In the genomic region with DNA sequence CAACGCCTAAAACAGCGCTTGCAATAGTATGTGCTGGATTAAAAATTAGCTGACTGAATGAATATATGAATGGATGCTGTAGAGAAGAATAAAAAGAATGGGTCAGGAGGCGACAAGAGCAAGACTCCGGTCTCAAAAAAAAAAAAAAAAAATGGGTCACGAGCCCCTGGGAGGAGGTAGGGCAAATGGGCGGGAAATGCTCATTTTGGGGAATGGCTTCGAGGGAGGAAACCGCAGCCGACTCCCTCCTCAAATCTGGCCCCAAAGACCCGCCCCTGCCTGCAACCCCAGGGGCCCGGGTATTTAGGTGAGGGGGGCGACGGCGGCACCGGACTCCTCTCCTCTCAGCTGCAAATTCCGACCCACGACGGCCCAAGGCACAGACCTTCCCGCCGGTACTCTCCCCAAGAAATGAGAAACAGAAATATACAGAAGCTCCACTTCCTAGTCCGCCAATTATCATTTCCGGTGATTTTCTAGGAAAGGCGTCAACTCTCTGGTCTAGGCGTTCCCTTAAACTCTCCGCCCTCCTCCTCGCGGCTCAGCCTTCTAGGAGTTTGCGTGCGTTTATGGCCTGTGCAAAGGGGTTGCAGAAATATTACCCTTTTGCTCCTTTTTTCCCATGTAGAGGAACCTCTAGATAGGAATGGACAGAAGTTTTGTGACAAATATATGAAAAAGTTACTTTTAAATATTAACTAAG, we compare ENCODE assay signal across 8 cellular contexts. TPM values are rescaled to one million over a fixed set of nuclear protein-coding genes. Genes with fewer than 3 reads are reported as not detected.
DNase-seq lines count a peak whose midpoint lies in the region; ATAC-seq and TF ChIP-seq lines count a peak whose summit lies in the region.

A gene (minus strand): TSS at position 133 of the 703 bp plus-strand sequence. CDS start 1,361 bp downstream, outside the sequence.

- no peak within 1 kb of the TSS for H2BK120ac ChIP-seq in mesendoderm (ENCODE audit: low read depth, low read length)

- TF ChIP-seq CTCF in endodermal cell (conservative IDR thresholded peaks at IDR 0.05) = no peak
- no peak for TF ChIP-seq CTCF in testis (IDR thresholded peaks at IDR 0.05)

- H3K56ac ChIP-seq in mesendoderm (ENCODE audit: low read length) = peak within 1 kb of the TSS; percentile 79

- peak within 1 kb of the TSS; percentile 90 for H3K18ac ChIP-seq in mesendoderm (ENCODE audit: low read length)

- no peak within 1 kb of the TSS for H4K5ac ChIP-seq in mesendoderm (ENCODE audit: low read length)

- H3K36me3 ChIP-seq in endodermal cell (ENCODE audit: control insufficient read depth, insufficient read depth, low read length) (no peaks in the 10 kb centered on the region), mesendoderm (ENCODE audit: control insufficient read depth, insufficient read depth, low read length) (no peaks in the 10 kb centered on the region), testis (ENCODE audit: low read depth, missing control alignments) (no peaks in the 10 kb centered on the region)

- DNase-seq in AG08396 (ENCODE audit: low spot score) = peak; percentile 69
- peak; percentile 48 for DNase-seq in HS-5 (ENCODE audit: low read depth)
- peak; percentile 37 for DNase-seq in UCSD-AML1 (lab: John Stamatoyannopoulos, UW; ENCODE audit: unreplicated experiment)
- no peak for DNase-seq in endodermal cell
- DNase-seq in mesendoderm = peak; percentile 74
- peak; percentile 82 for DNase-seq in testis
- no peak for DNase-seq in cortex of kidney (lab: John Stamatoyannopoulos, UW)

- no peak within 1 kb of the TSS for H3K9ac ChIP-seq in endodermal cell (ENCODE audit: extremely low read depth, low read length, poor library complexity, severe bottlenecking)
- peak within 1 kb of the TSS; percentile 65 for H3K9ac ChIP-seq in mesendoderm (ENCODE audit: low read length)

- no peak within 1 kb of the TSS for H3K27ac ChIP-seq in endodermal cell (ENCODE audit: low read depth, low read length)
- no peak within 1 kb of the TSS for H3K27ac ChIP-seq in mesendoderm (ENCODE audit: low read depth, low read length)
- peak within 1 kb of the TSS; percentile 14 to 57 for H3K27ac ChIP-seq in testis

- no peak for ATAC-seq in HG02798 (IDR thresholded peaks at IDR 0.05; ENCODE audit: poor library complexity, unreplicated experiment)

- H3K9me3 Mint-ChIP-seq in endodermal cell = no peaks in the 10 kb centered on the region

- H3K27me3 ChIP-seq in endodermal cell (ENCODE audit: control insufficient read depth, insufficient read depth, low read length, poor library complexity, severe bottlenecking) = peaks cover 36% of the 10 kb centered on the region
- peaks cover under 1% of the 10 kb centered on the region for H3K27me3 ChIP-seq in mesendoderm (ENCODE audit: insufficient read depth, low read length, poor library complexity)
- no peaks in the 10 kb centered on the region for H3K27me3 ChIP-seq in testis

- no peaks in the 10 kb centered on the region for H3K4me1 ChIP-seq in endodermal cell (ENCODE audit: control insufficient read depth, insufficient read depth, low read length)
- no peaks in the 10 kb centered on the region for H3K4me1 ChIP-seq in mesendoderm (ENCODE audit: control insufficient read depth, low read depth, low read length)
- H3K4me1 ChIP-seq in testis = no peaks in the 10 kb centered on the region

- H2BK15ac ChIP-seq in mesendoderm (replicated peaks; ENCODE audit: low read depth) = no peak within 1 kb of the TSS

- no peak within 1 kb of the TSS for H3K4me2 ChIP-seq in mesendoderm (ENCODE audit: low read length)

- no peak within 1 kb of the TSS for H3K4me3 ChIP-seq in endodermal cell (ENCODE audit: low read length)
- H3K4me3 ChIP-seq in mesendoderm (ENCODE audit: low read length) = peak within 1 kb of the TSS; percentile 11
- peak within 1 kb of the TSS; percentile 61 to 77 for H3K4me3 ChIP-seq in testis

- peak within 1 kb of the TSS; percentile 96 for H3K4ac ChIP-seq in mesendoderm (ENCODE audit: low read depth, low read length)

- TF ChIP-seq POLR2A in testis (IDR thresholded peaks at IDR 0.05) = no peak

- H3K27me3 Mint-ChIP-seq in endodermal cell (ENCODE audit: insufficient read depth) = peaks cover 56% of the 10 kb centered on the region

- no peaks in the 10 kb centered on the region for H3K79me2 ChIP-seq in mesendoderm (ENCODE audit: control insufficient read depth, insufficient read depth, low read length)

- intact Hi-C loops in testis (cut with DNase I; ENCODE audit: low total_unique reads) = no loop called here

- H3K23ac ChIP-seq in mesendoderm (ENCODE audit: low read length) = no peak within 1 kb of the TSS

- no peak within 1 kb of the TSS for H2AK5ac ChIP-seq in mesendoderm (ENCODE audit: low read length)

- no peaks in the 10 kb centered on the region for H3K36me3 Mint-ChIP-seq in endodermal cell (ENCODE audit: low read depth)

- no peak within 1 kb of the TSS for H3K27ac Mint-ChIP-seq in endodermal cell

- no peak within 1 kb of the TSS for H4K8ac ChIP-seq in mesendoderm (ENCODE audit: low read depth, low read length)

- H2BK5ac ChIP-seq in mesendoderm (ENCODE audit: low read length) = no peak within 1 kb of the TSS

- 82 to 89% methylated on average over 16 to 29 of the region's 29 CpGs for WGBS in endodermal cell (ENCODE audit: insufficient coverage in 1 of 2, insufficient read length in 1 of 2), 2 experiments
- no CpG with 5 or more reads among the region's 29 CpGs for WGBS in mesendoderm (ENCODE audit: extremely low coverage, insufficient coverage, low lambda C conversion rate)
- WGBS in testis, 2 donors = 3 to 8% methylated on average over 29 of the region's 29 CpGs

- no peaks in the 10 kb centered on the region for H3K79me1 ChIP-seq in mesendoderm (ENCODE audit: low read length)

- no peaks in the 10 kb centered on the region for H3K9me3 ChIP-seq in endodermal cell (ENCODE audit: control insufficient read depth, low read length)
- H3K9me3 ChIP-seq in testis = no peaks in the 10 kb centered on the region

- H3K4me3 Mint-ChIP-seq in endodermal cell = peak within 1 kb of the TSS; percentile 72

- H3K4me1 Mint-ChIP-seq in endodermal cell = no peaks in the 10 kb centered on the region

RNA-seq across cellular contexts. Expression of the gene that starts here (rescaled TPM):
- total RNA-seq in endodermal cell (1 to 10 TPM; 2.2 to 6.5 TPM), testis (1 to 10 TPM; 3.5 to 5.0 TPM)
- polyA plus RNA-seq in endodermal cell (2013, experiment 1 of 2) = 0.53 TPM
- 0.46 TPM for polyA plus RNA-seq in endodermal cell (2013, experiment 2 of 2)
- polyA plus RNA-seq in mesendoderm (2013, experiment 1 of 2) = 1.5 TPM
- polyA plus RNA-seq in mesendoderm (2013, experiment 2 of 2) = 1.6 TPM
- polyA plus RNA-seq in testis (ENCODE audit: insufficient read depth, low read depth, low replicate concordance) = 5.8 TPM

Comparison
In these comparisons a context has a peak if more than half of its experiments do, and no peak if none do; other contexts are left out.
1. DNase-seq: peak in AG08396 (single experiment), HS-5 (single experiment), UCSD-AML1 (single experiment), mesendoderm (single experiment) and testis (single experiment); none in endodermal cell (single experiment) and cortex of kidney (single experiment).
2. H3K27ac ChIP-seq: peak in testis (2 of 2); none in endodermal cell (single experiment) and mesendoderm (single experiment).